ENCODE assay signal across 7 cellular contexts in genomic region chr4:145656156-145656555, GRCh38. TPM values are rescaled to one million over a fixed set of nuclear protein-coding genes. Genes with fewer than 3 reads are reported as not detected.
"Had no signal": no experiment of that assay in that cellular context is flagged by ENCODE, and none has a peak within 500 bp of the region (broad histone marks: within the 10 kb centered on the region; RNA-seq: fewer than 3 reads in every experiment).

No MANE protein-coding gene starts in this region.

- ATAC-seq: HepG2, K562 had no signal

- DNase-seq: IMR-90, KBM-7, KG1 had no signal

RNA-seq across cellular contexts. Expression of gene C4orf51, which starts 23.8 kb away (rescaled TPM):
- total RNA-seq: HepG2, HT-29, HT1080, IMR-90, K562 had no signal
